Comparison of ENCODE assay signal across 15 cellular contexts in genomic region chr20:11101696-11102095, GRCh38.
DNase-seq lines count a peak whose midpoint lies in the region; TF ChIP-seq lines count a peak whose summit lies in the region.
"Had no signal": no experiment of that assay in that cellular context is flagged by ENCODE, and none has a peak within 500 bp of the region (broad histone marks: within the 10 kb centered on the region; RNA-seq: fewer than 3 reads in every experiment).

No MANE protein-coding gene starts in this region.

- no peak for TF ChIP-seq CTCF in HEK293 (tag by site-specific recombination; IDR thresholded peaks at IDR 0.05)
- no peak for TF ChIP-seq CTCF in osteoblast (IDR thresholded peaks at IDR 0.05; ENCODE audit: extremely low read depth, low read depth, low read length)

- no peak overlapping the region for H3K4me3 Mint-ChIP-seq in dendritic cell treated with granulocyte-macrophage colony-stimulating factor and Interleukin-4, amounts not matched to agents 40 ng/mL and 50 ng/mL, for 4 days
- H3K4me3 Mint-ChIP-seq: CD14-positive monocyte; CD8-positive, alpha-beta T cell had no signal

- H3K27ac Mint-ChIP-seq in dendritic cell treated with granulocyte-macrophage colony-stimulating factor and Interleukin-4, amounts not matched to agents 40 ng/mL and 50 ng/mL, for 4 days = peak overlapping the region; percentile 89
- H3K27ac Mint-ChIP-seq: CD8-positive, alpha-beta T cell had no signal

- POLR2A ChIA-PET in HEK293 (lab: Yijun Ruan, JAX) = no interaction called here

- H3K36me3 ChIP-seq in HEK293 (ENCODE audit: control insufficient read depth in 2 of 2, insufficient read depth in 1 of 2, low read length in 2 of 2) = no peaks in the 10 kb centered on the region
- no peaks in the 10 kb centered on the region for H3K36me3 ChIP-seq in osteoblast (ENCODE audit: insufficient read depth, low read length)

- intact Hi-C loops in dendritic cell treated with granulocyte-macrophage colony-stimulating factor and Interleukin-4, amounts not matched to agents 40 ng/mL and 50 ng/mL, for 4 days (cut with micrococcal nuclease) = loop anchor here (10.0 kb wide), 1 partner anchor 63 kb away; no protein-coding TSS in a partner anchor

- H3K4me3 ChIP-seq in HEK293 (ENCODE audit: low read depth, low read length) (no peak overlapping the region), osteoblast (ENCODE audit: insufficient read depth, low read length) (no peak overlapping the region)
- H3K4me3 ChIP-seq: GM12878 had no signal

- H3K27ac ChIP-seq in HEK293 (ENCODE audit: extremely low read depth, low read depth, low read length) (no peak overlapping the region), osteoblast (ENCODE audit: low read depth, low read length) (no peak overlapping the region)
- H3K27ac ChIP-seq: KMS-11 had no signal

- peak overlapping the region; percentile 72 for H2AFZ ChIP-seq in osteoblast (ENCODE audit: low read length)

- H3K27me3 Mint-ChIP-seq in dendritic cell treated with granulocyte-macrophage colony-stimulating factor and Interleukin-4, amounts not matched to agents 40 ng/mL and 50 ng/mL, for 4 days = peaks cover 3% of the 10 kb centered on the region

- H3K4me1 ChIP-seq in HEK293 (ENCODE audit: control insufficient read depth, insufficient read depth, low read length) (no peaks in the 10 kb centered on the region), osteoblast (ENCODE audit: insufficient read depth, low read length) (peaks cover 4% of the 10 kb centered on the region)

- no peaks in the 10 kb centered on the region for H3K9me3 ChIP-seq in HEK293 (ENCODE audit: control insufficient read depth, insufficient read depth, low read depth, low read length)
- H3K9me3 ChIP-seq in osteoblast (ENCODE audit: low read depth, low read length) = no peaks in the 10 kb centered on the region

- H4K20me1 ChIP-seq in osteoblast (ENCODE audit: insufficient read depth, low read length) = no peaks in the 10 kb centered on the region

- H3K9me3 Mint-ChIP-seq in dendritic cell treated with granulocyte-macrophage colony-stimulating factor and Interleukin-4, amounts not matched to agents 40 ng/mL and 50 ng/mL, for 4 days = peaks cover 23% of the 10 kb centered on the region

- peaks cover 10% of the 10 kb centered on the region for H3K36me3 Mint-ChIP-seq in dendritic cell treated with granulocyte-macrophage colony-stimulating factor and Interleukin-4, amounts not matched to agents 40 ng/mL and 50 ng/mL, for 4 days (ENCODE audit: low read depth)
- H3K36me3 Mint-ChIP-seq: CD14-positive monocyte; CD8-positive, alpha-beta T cell had no signal

- no peak overlapping the region for H3K4me2 ChIP-seq in osteoblast (ENCODE audit: insufficient read depth, low read length)
- H3K4me2 ChIP-seq: KMS-11 had no signal

- H3K79me2 ChIP-seq in osteoblast (ENCODE audit: insufficient read depth, low read length) = no peaks in the 10 kb centered on the region

- peaks cover 37% of the 10 kb centered on the region for H3K4me1 Mint-ChIP-seq in dendritic cell treated with granulocyte-macrophage colony-stimulating factor and Interleukin-4, amounts not matched to agents 40 ng/mL and 50 ng/mL, for 4 days (ENCODE audit: low read depth)

- peak; percentile 18 for DNase-seq in CD1c-positive myeloid dendritic cell (ENCODE audit: extremely low spot score)
- no peak for DNase-seq in osteoblast (ENCODE audit: insufficient read length, low spot score, missing footprints)
- no peak for DNase-seq in NCI-H82 treated with DMSO at 0.1 percent for 48 hours (lab: John Stamatoyannopoulos, UW; ENCODE audit: unreplicated experiment)
- no peak for DNase-seq in C1 segment of cervical spinal cord (lab: John Stamatoyannopoulos, UW)
- no peak for DNase-seq in NCI-H2107 (lab: John Stamatoyannopoulos, UW)
- DNase-seq: CD8-positive, alpha-beta T cell; DMS 273 treated with DMSO at 0.1 percent for 48 hours; DND-41; GOT3; H7 had no signal

- no peaks in the 10 kb centered on the region for H3K27me3 ChIP-seq in osteoblast (ENCODE audit: insufficient read depth, low read length)

- CTCF ChIA-PET in HEK293 (lab: Yijun Ruan, JAX) = no interaction called here

TF ChIP-seq in HEK293, 187 proteins besides CTCF, POLR2A, EP300 and RAD21:
- TF ChIP-seq ZNF140 (tag by site-specific recombination; IDR thresholded peaks at IDR 0.05) = peak; percentile 15; the same call in 1 of the 2 replicates
- no peak for TF ChIP-seq BCL11A (tag by site-specific recombination; IDR thresholded peaks at IDR 0.05; ENCODE audit: low read depth)
- TF ChIP-seq ZNF350 (tag by site-specific recombination; IDR thresholded peaks at IDR 0.05) = no peak
- peak; percentile 59; the same call in 1 of the 2 replicates for TF ChIP-seq ZNF518A (tag by site-specific recombination; conservative IDR thresholded peaks at IDR 0.05; ENCODE audit: low read depth)
- peak; percentile 31 for TF ChIP-seq ZNF426 (tag by site-specific recombination; IDR thresholded peaks at IDR 0.05)
- peak; percentile 39; the same call in 1 of the 2 replicates for TF ChIP-seq ZNF394 (tag by site-specific recombination; IDR thresholded peaks at IDR 0.05; ENCODE audit: borderline replicate concordance)
- 0 out of 2 replicates have a peak, but pooled peaks have one; percentile 19 for TF ChIP-seq ZBTB11 (tag by site-specific recombination; conservative IDR thresholded peaks at IDR 0.05; ENCODE audit: low read depth)
- no peak for TF ChIP-seq ZNF670 (tag by site-specific recombination; IDR thresholded peaks at IDR 0.05; ENCODE audit: low read depth)
- peak; percentile 22; the same call in 1 of the 2 replicates for TF ChIP-seq ZNF555 (tag by site-specific recombination; conservative IDR thresholded peaks at IDR 0.05)
TF ChIP-seq in HEK293: peak in this region for 6.
